Comparison of ENCODE assay signal across 18 cellular contexts in genomic region chr15:93076217-93076616, GRCh38. TPM values are rescaled to one million over a fixed set of nuclear protein-coding genes. Genes with fewer than 3 reads are reported as not detected.
DNase-seq lines count a peak whose midpoint lies in the region; ATAC-seq and TF ChIP-seq lines count a peak whose summit lies in the region.
"Had no signal": no experiment of that assay in that cellular context is flagged by ENCODE, and none has a peak within 500 bp of the region (broad histone marks: within the 10 kb centered on the region; RNA-seq: fewer than 3 reads in every experiment).

No MANE protein-coding gene starts in this region.

- peak overlapping the region; percentile 97 for H3K4me3 Mint-ChIP-seq in neural crest cell
- H3K4me3 Mint-ChIP-seq: B cell; CD4-positive, alpha-beta memory T cell had no signal

- DNase-seq in esophagus muscularis mucosa (ENCODE audit: extremely low spot score) (no peak), neural crest cell (ENCODE audit: low read depth, low spot score) (no peak), ecto neural progenitor cell (ENCODE audit: low spot score) (no peak), NCI-H2227 (lab: John Stamatoyannopoulos, UW; ENCODE audit: unreplicated experiment) (no peak)
- DNase-seq: ACHN; CD4-positive, alpha-beta memory T cell; DMS153; DND-41; GDM1; IMR-90 had no signal

- intact Hi-C loops in esophagus muscularis mucosa (cut with DNase I): loop anchor here (5.0 kb wide), 1 partner anchor 274 kb away; no protein-coding TSS in a partner anchor

- no peak for TF ChIP-seq POLR2A in esophagus muscularis mucosa (IDR thresholded peaks at IDR 0.05; ENCODE audit: low read depth)

- H3K4me1 Mint-ChIP-seq in neural crest cell: peaks cover 81% of the 10 kb centered on the region

- H3K27me3 ChIP-seq in esophagus muscularis mucosa (peaks cover 0 to 15% (median 0%) of the 10 kb centered on the region in 4 donors), rectal smooth muscle tissue (ENCODE audit: control insufficient read depth, insufficient read depth, low read length) (peaks cover 4% of the 10 kb centered on the region), stomach smooth muscle (ENCODE audit: control insufficient read depth in 1 of 2, insufficient read depth in 2 of 2, low read length in 2 of 2) (no peaks in the 10 kb centered on the region)

- H3K4me1 ChIP-seq in esophagus muscularis mucosa: peaks cover 18 to 91% (median 81%) of the 10 kb centered on the region in 4 donors
- peaks cover 32% of the 10 kb centered on the region for H3K4me1 ChIP-seq in rectal smooth muscle tissue (ENCODE audit: control insufficient read depth, insufficient read depth, low read length)
- H3K4me1 ChIP-seq in stomach smooth muscle (ENCODE audit: control insufficient read depth, insufficient read depth, low read length): peaks cover 75% of the 10 kb centered on the region

- H3K9ac ChIP-seq in rectal smooth muscle tissue (ENCODE audit: low read length) (no peak overlapping the region), stomach smooth muscle (ENCODE audit: low read length in 2 of 2) (peak overlapping the region in 1 of 2 donors; percentile 46)

- WGBS in esophagus muscularis mucosa: 82% methylated on average over 1 of the region's 1 CpG

- TF ChIP-seq CTCF in esophagus muscularis mucosa (IDR thresholded peaks at IDR 0.05) (no peak), neural crest cell (conservative IDR thresholded peaks at IDR 0.05) (no peak)

- H3K36me3 Mint-ChIP-seq in neural crest cell (ENCODE audit: low read depth): peaks cover 13% of the 10 kb centered on the region
- H3K36me3 Mint-ChIP-seq: CD4-positive, alpha-beta memory T cell had no signal

- H3K27ac ChIP-seq in esophagus muscularis mucosa (replicated peaks in 1 of 4): peak overlapping the region; percentile 95 to 98 (median 97)
- H3K27ac ChIP-seq in rectal smooth muscle tissue (ENCODE audit: low read depth, low read length): peak overlapping the region; percentile 76
- peak overlapping the region; percentile 84 for H3K27ac ChIP-seq in stomach smooth muscle (ENCODE audit: low read length)
- H3K27ac ChIP-seq: C4-2B had no signal

- H3K4me3 ChIP-seq in esophagus muscularis mucosa (no peak overlapping the region), rectal smooth muscle tissue (ENCODE audit: low read length) (no peak overlapping the region), stomach smooth muscle (ENCODE audit: low read length in 2 of 2) (peak overlapping the region in 1 of 2 donors; percentile 40)
- H3K4me3 ChIP-seq: HAP-1 had no signal

- no peak for TF ChIP-seq EP300 in esophagus muscularis mucosa (IDR thresholded peaks at IDR 0.05)

- no peak overlapping the region for H3K27ac Mint-ChIP-seq in neural crest cell (ENCODE audit: unreplicated experiment)
- H3K27ac Mint-ChIP-seq: B cell; CD4-positive, alpha-beta memory T cell had no signal

- ATAC-seq in HG03442 (IDR thresholded peaks at IDR 0.05; ENCODE audit: unreplicated experiment): no peak
- ATAC-seq in GM21529 (IDR thresholded peaks at IDR 0.05; ENCODE audit: unreplicated experiment): no peak

- H3K9me3 Mint-ChIP-seq in neural crest cell: no peaks in the 10 kb centered on the region
- H3K9me3 Mint-ChIP-seq: CD4-positive, alpha-beta memory T cell had no signal

- peaks cover 23% of the 10 kb centered on the region for H3K27me3 Mint-ChIP-seq in neural crest cell (ENCODE audit: low read depth)

- H3K36me3 ChIP-seq in esophagus muscularis mucosa (no peaks in the 10 kb centered on the region), rectal smooth muscle tissue (ENCODE audit: control insufficient read depth, insufficient read depth, low read length) (no peaks in the 10 kb centered on the region), stomach smooth muscle (ENCODE audit: control insufficient read depth in 2 of 2, insufficient read depth in 2 of 2, low read length in 2 of 2) (no peaks in the 10 kb centered on the region)
- H3K36me3 ChIP-seq: HAP-1 had no signal

- no peaks in the 10 kb centered on the region for H3K9me3 ChIP-seq in esophagus muscularis mucosa
- no peaks in the 10 kb centered on the region for H3K9me3 ChIP-seq in stomach smooth muscle (ENCODE audit: control insufficient read depth in 2 of 2, low read length in 2 of 2)
- H3K9me3 ChIP-seq: HAP-1 had no signal

RNA-seq across cellular contexts. Expression of gene RGMA, which starts 12.8 kb away (rescaled TPM):
- total RNA-seq in esophagus muscularis mucosa (100 to 1,000 TPM; 101 to 312 (median 188) TPM), neural crest cell (187 and 205 TPM in 2 replicates)
- total RNA-seq: B cell; CD4-positive, alpha-beta memory T cell; HT-29 had no signal
